ENCODE assay signal across 8 cellular contexts in the genomic region with DNA sequence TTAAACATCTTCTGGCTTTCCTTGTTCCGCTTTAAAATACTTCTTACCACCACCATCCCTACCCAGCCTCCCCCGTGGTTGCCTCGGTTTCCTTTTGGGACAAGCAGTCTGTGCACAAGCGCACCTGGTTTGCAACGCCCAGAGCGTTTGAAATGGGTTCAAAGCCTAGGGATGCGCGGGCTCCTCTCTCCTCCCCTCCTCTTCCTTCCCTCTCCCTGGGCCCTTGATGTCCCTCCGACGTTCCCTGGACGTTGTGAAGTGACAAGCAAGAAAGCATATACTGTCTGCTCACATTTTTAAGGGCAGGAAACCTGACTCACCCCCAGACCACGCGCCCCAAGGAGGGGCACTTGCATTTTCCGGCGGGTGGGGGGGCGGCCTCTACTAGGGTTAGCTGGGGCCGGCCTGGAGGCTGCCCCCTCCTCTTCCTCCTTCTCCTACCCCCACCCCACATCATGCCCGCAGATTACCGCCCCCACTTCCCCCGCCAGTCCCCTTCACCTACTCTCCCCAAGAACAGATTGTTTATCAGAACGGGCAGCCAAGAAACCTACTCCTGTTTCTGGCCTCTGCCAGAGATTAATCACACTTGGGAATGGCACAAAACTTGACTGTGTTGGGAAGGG. TPM values are rescaled to one million over a fixed set of nuclear protein-coding genes. Genes with fewer than 3 reads are reported as not detected.
A peak's percentile ranks its signal among the peaks of the same experiment; 100 is the strongest.
DNase-seq lines count a peak whose midpoint lies in the region; ATAC-seq and TF ChIP-seq lines count a peak whose summit lies in the region.

No MANE protein-coding gene starts in this region.

- no peak for ATAC-seq in GM18870 (IDR thresholded peaks at IDR 0.05; ENCODE audit: unreplicated experiment)
- ATAC-seq in HG02885 (IDR thresholded peaks at IDR 0.05; ENCODE audit: poor library complexity, unreplicated experiment), result no peak

- POLR2A ChIA-PET in AG04449 (lab: Yijun Ruan, JAX), result interaction anchor here (1.2 to 7.4 kb wide), 3 partner anchors 9 to 119 kb away, joined by 3 to 55 read pairs (median 4); a partner anchor contains a TSS

- CTCF ChIA-PET in AG04449 (lab: Yijun Ruan, JAX), result interaction anchor here (0.8 to 24.1 kb wide), 3 partner anchors 15 to 123 kb away, joined by 4 to 661 read pairs (median 4); no protein-coding TSS in a partner anchor

- H3K4me3 ChIP-seq in AG04449 (ENCODE audit: low read depth, low read length), result peak overlapping the region; percentile 21; the same call in 1 of the 2 replicates

- no peak for DNase-seq in AG04449 (ENCODE audit: low read depth, low spot score)
- peak; percentile 90 for DNase-seq in M059J (ENCODE audit: low read depth)
- DNase-seq in activated gamma-delta T cell treated with Interleukin-2 at 50 U/mL for 16 hours, result peak; percentile 59
- peak in 5 of 6 experiments; percentile 14 to 32 (median 19) for DNase-seq in stimulated activated naive CD4-positive, alpha-beta T cell (lab: John Stamatoyannopoulos, UW)
- DNase-seq in cortex of kidney (lab: John Stamatoyannopoulos, UW), result no peak

- H3K27me3 ChIP-seq in layer of hippocampus (ENCODE audit: control insufficient read depth, insufficient read depth, low read length), result no peaks in the 10 kb centered on the region

- TF ChIP-seq CTCF in AG04449 (IDR thresholded peaks at IDR 0.05; ENCODE audit: insufficient read depth, low read length, missing control alignments), result no peak

- peak overlapping the region; percentile 73 for H3K27ac ChIP-seq in layer of hippocampus (ENCODE audit: low read depth, low read length)

RNA-seq across cellular contexts. Expression of a gene that starts 9.5 kb away (rescaled TPM):
- 13.2 and 31.7 TPM in 2 replicates for total RNA-seq in M059J (2014; rRNA removed; shearing (Covaris generic))

Comparison
In these comparisons a context has a peak if more than half of its experiments do, and no peak if none do; other contexts are left out.
1. DNase-seq: peak in M059J (single experiment), activated gamma-delta T cell treated with Interleukin-2 at 50 U/mL for 16 hours (single experiment) and stimulated activated naive CD4-positive, alpha-beta T cell (5 of 6); none in AG04449 (single experiment) and cortex of kidney (single experiment).